1 cellular context compared by ENCODE assay signal in genomic region chr17:16438557-16439302, GRCh38.
A peak's percentile ranks its signal among the peaks of the same experiment; 100 is the strongest.
TF ChIP-seq lines count a peak whose summit lies in the region.

No MANE protein-coding gene starts in this region.

TF ChIP-seq in K562, 482 proteins besides CTCF, POLR2A, EP300 and RAD21 (continued from another document and continues in another):
- TF ChIP-seq GTF2B (IDR thresholded peaks at IDR 0.05; ENCODE audit: extremely low read depth, insufficient read length) (peak; percentile 93), FOXK2 (conservative IDR thresholded peaks at IDR 0.05 in 1 of 2, IDR thresholded peaks at IDR 0.05 in 1 of 2; ENCODE audit: low read depth in 2 of 2) (peak; percentile 92 to 99), TGIF2 (CRISPR knock-in tag; IDR thresholded peaks at IDR 0.05) (no peak), ZNF121 (CRISPR knock-in tag; conservative IDR thresholded peaks at IDR 0.05) (no peak), ELK1 (CRISPR knock-in tag; IDR thresholded peaks at IDR 0.05) (no peak), ZNF311 (CRISPR knock-in tag; IDR thresholded peaks at IDR 0.05) (no peak), JUN (IDR thresholded peaks at IDR 0.05; ENCODE audit: borderline replicate concordance, low read depth, low read length) (no peak; the same call in 1 of the 2 replicates), JUN (CRISPR knock-in tag; IDR thresholded peaks at IDR 0.05; ENCODE audit: borderline replicate concordance) (0 out of 2 replicates have a peak, but pooled peaks have one; percentile 8), ZBTB5 (IDR thresholded peaks at IDR 0.05) (no peak), PCBP1 (IDR thresholded peaks at IDR 0.05; ENCODE audit: low read depth, low read length, poor library complexity, severe bottlenecking) (peak; percentile 67), ATF4 (CRISPR knock-in tag; IDR thresholded peaks at IDR 0.05) (no peak), ZSCAN32 (CRISPR knock-in tag; IDR thresholded peaks at IDR 0.05) (no peak), MEF2D (tag; conservative IDR thresholded peaks at IDR 0.05; ENCODE audit: low read depth) (no peak), SNAPC5 (CRISPR knock-in tag; IDR thresholded peaks at IDR 0.05) (no peak), BCL6 (CRISPR knock-in tag; IDR thresholded peaks at IDR 0.05) (no peak), CBX8 (IDR thresholded peaks at IDR 0.05; ENCODE audit: borderline replicate concordance, extremely low read depth, low read depth, low read length, poor library complexity, severe bottlenecking) (no peak), CSDE1 (IDR thresholded peaks at IDR 0.05) (no peak), ZNF140 (CRISPR knock-in tag; IDR thresholded peaks at IDR 0.05) (no peak), JUNB (CRISPR knock-in tag; conservative IDR thresholded peaks at IDR 0.05) (no peak), FOXM1 (IDR thresholded peaks at IDR 0.05; ENCODE audit: low read depth) (no peak), FOXM1 (CRISPR knock-in tag; IDR thresholded peaks at IDR 0.05; ENCODE audit: low read depth) (no peak), NR0B1 (IDR thresholded peaks at IDR 0.05; ENCODE audit: partially characterized antibody) (no peak), RB1 (IDR thresholded peaks at IDR 0.05; ENCODE audit: low read depth) (no peak), ZNF444 (CRISPR knock-in tag; IDR thresholded peaks at IDR 0.05) (no peak), MTA2 (IDR thresholded peaks at IDR 0.05; ENCODE audit: low read depth) (no peak), CC2D1A (IDR thresholded peaks at IDR 0.05) (no peak), MECOM (CRISPR knock-in tag; IDR thresholded peaks at IDR 0.05) (no peak), SIX5 (IDR thresholded peaks at IDR 0.05; ENCODE audit: borderline replicate concordance in 1 of 2, insufficient read depth in 1 of 2, low read depth in 1 of 2, low read length in 2 of 2) (peak; percentile 44 to 68), HINFP (tag; conservative IDR thresholded peaks at IDR 0.05; ENCODE audit: low read depth) (no peak), NFXL1 (CRISPR knock-in tag; IDR thresholded peaks at IDR 0.05) (no peak), HCFC1 (IDR thresholded peaks at IDR 0.05; ENCODE audit: low read depth, low read length) (peak; percentile 71), ID3 (CRISPR knock-in tag; IDR thresholded peaks at IDR 0.05) (no peak), ID3 (tag; IDR thresholded peaks at IDR 0.05) (peak; percentile 99), HDAC1 (IDR thresholded peaks at IDR 0.05) (peak in 1 of 2 experiments; percentile 65; a peak in 2 of 4 replicates), ZNF324 (CRISPR knock-in tag; IDR thresholded peaks at IDR 0.05) (no peak), ETS1 (conservative IDR thresholded peaks at IDR 0.05; ENCODE audit: control insufficient read depth, low read depth, low read length) (peak; percentile 67), ZNF146 (CRISPR knock-in tag; IDR thresholded peaks at IDR 0.05; ENCODE audit: unreplicated experiment) (no peak), ZBTB8A (IDR thresholded peaks at IDR 0.05; ENCODE audit: partially characterized antibody) (no peak), CBFA2T3 (IDR thresholded peaks at IDR 0.05) (peak; percentile 2; the same call in 1 of the 2 replicates), ZNF407 (IDR thresholded peaks at IDR 0.05; ENCODE audit: low read depth) (no peak), ZNF263 (CRISPR knock-in tag; IDR thresholded peaks at IDR 0.05; ENCODE audit: borderline replicate concordance) (no peak), ELF4 (CRISPR knock-in tag; IDR thresholded peaks at IDR 0.05) (no peak), SMARCE1 (IDR thresholded peaks at IDR 0.05) (no peak), CXXC5 (CRISPR knock-in tag; IDR thresholded peaks at IDR 0.05) (peak; percentile 79), TEAD4 (IDR thresholded peaks at IDR 0.05; ENCODE audit: low read length) (peak; percentile 23; the same call in 1 of the 2 replicates), TEAD4 (CRISPR knock-in tag; IDR thresholded peaks at IDR 0.05; ENCODE audit: borderline replicate concordance) (no peak), POLR2H (tag; IDR thresholded peaks at IDR 0.05; ENCODE audit: low read depth) (peak; percentile 96), NEUROD1 (IDR thresholded peaks at IDR 0.05; ENCODE audit: borderline replicate concordance, low read depth, low read length, partially characterized antibody) (peak; percentile 62), ZNF512 (tag; IDR thresholded peaks at IDR 0.05) (no peak)
